In the genomic region with DNA sequence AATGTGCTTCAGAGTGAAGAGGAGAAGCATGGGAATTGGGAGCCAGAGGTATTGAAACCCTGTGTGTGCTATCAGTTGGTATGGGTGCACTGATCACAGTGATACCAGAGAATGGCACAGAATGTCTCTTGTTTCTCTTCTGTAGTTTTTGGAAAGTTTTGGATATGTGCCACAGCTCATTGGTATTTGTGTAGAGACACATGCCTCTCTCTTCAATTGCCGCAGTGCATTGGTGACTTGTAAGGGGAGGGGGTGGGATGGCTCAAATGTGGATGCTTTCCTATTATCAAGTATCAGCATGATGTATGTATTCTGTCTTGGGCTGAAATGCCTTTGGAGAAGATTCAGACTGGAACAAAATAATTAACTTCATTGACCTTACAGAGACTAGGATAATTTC, we compare ENCODE assay signal across 32 cellular contexts.
"Had no signal": no experiment of that assay in that cellular context is flagged by ENCODE, and none has a peak within 500 bp of the region (broad histone marks: within the 10 kb centered on the region; RNA-seq: fewer than 3 reads in every experiment).

No MANE protein-coding gene starts in this region.

- H3K9me3 ChIP-seq: ascending aorta had no signal

- H3K27ac ChIP-seq: ascending aorta, cardiac muscle cell, VCaP had no signal

- H3K27me3 ChIP-seq: ascending aorta, cardiac muscle cell had no signal

- H3K27me3 Mint-ChIP-seq: activated B cell treated with CpG ODN at 0.5 μM for 24 hours; activated naive CD8-positive, alpha-beta T cell; brain had no signal

- H3K36me3 ChIP-seq: ascending aorta, cardiac muscle cell had no signal

- H3K27ac Mint-ChIP-seq: activated B cell treated with CpG ODN at 0.5 μM for 24 hours; activated CD4-positive, alpha-beta memory T cell treated with anti-CD3 and anti-CD28 coated beads for 36 hours; activated CD4-positive, alpha-beta T cell treated with anti-CD3 and anti-CD28 coated beads, Interleukin-2, amount 10 ng/mL, durations not matched to agents 24 days and 14 days; activated CD8-positive, alpha-beta T cell treated with anti-CD3 and anti-CD28 coated beads for 36 hours; activated naive CD4-positive, alpha-beta T cell treated with anti-CD3 and anti-CD28 coated beads, Interleukin-2, amount 10 ng/mL, durations not matched to agents 7 days and 5 days; activated naive CD4-positive, alpha-beta T cell treated with anti-CD3 and anti-CD28 coated beads, Interleukin-2, amount 50 U/mL, for 24 hours; activated naive CD8-positive, alpha-beta T cell; activated naive CD8-positive, alpha-beta T cell treated with anti-CD3 and anti-CD28 coated beads, Interleukin-2, amount 10 ng/mL, durations not matched to agents 7 days and 5 days; activated naive CD8-positive, alpha-beta T cell treated with anti-CD3 and anti-CD28 coated beads, Interleukin-2, amount 50 U/mL, for 24 hours; activated T-cell treated with anti-CD3 and anti-CD28 coated beads, Interleukin-2, amount 50 U/mL, for 24 hours; activated T-helper 2 cell treated with anti-CD3 and anti-CD28 coated beads, Interferon-gamma antibody, Interleukin-2, Interleukin-4, amounts not matched to agents 10 μg/mL and 5 μg/mL and 100 μg/mL, durations not matched to agents 14 hours and 24 hours and 36 hours; brain; T-helper 2 cell treated with Interferon-gamma antibody and Interleukin-4, amounts not matched to agents 5 μg/mL and 100 μg/mL, for 36 hours had no signal

- H3K4me1 Mint-ChIP-seq: activated B cell treated with CpG ODN at 0.5 μM for 24 hours; activated CD4-positive, alpha-beta T cell treated with anti-CD3 and anti-CD28 coated beads, Interleukin-2, amount 10 ng/mL, durations not matched to agents 24 days and 14 days; activated naive CD4-positive, alpha-beta T cell treated with anti-CD3 and anti-CD28 coated beads, Interleukin-2, amount 10 ng/mL, durations not matched to agents 7 days and 5 days; activated naive CD4-positive, alpha-beta T cell treated with anti-CD3 and anti-CD28 coated beads, Interleukin-2, amount 50 U/mL, for 24 hours; activated naive CD8-positive, alpha-beta T cell treated with anti-CD3 and anti-CD28 coated beads, Interleukin-2, amount 10 ng/mL, durations not matched to agents 7 days and 5 days; activated naive CD8-positive, alpha-beta T cell treated with anti-CD3 and anti-CD28 coated beads, Interleukin-2, amount 50 U/mL, for 24 hours; brain; central memory CD8-positive, alpha-beta T cell had no signal

- H3K4me3 Mint-ChIP-seq: activated B cell treated with CpG ODN at 0.5 μM for 24 hours; activated CD4-positive, alpha-beta memory T cell treated with anti-CD3 and anti-CD28 coated beads for 36 hours; activated CD4-positive, alpha-beta T cell treated with anti-CD3 and anti-CD28 coated beads, Interleukin-2, amount 10 ng/mL, durations not matched to agents 24 days and 14 days; activated CD8-positive, alpha-beta T cell treated with anti-CD3 and anti-CD28 coated beads for 36 hours; activated naive CD4-positive, alpha-beta T cell treated with anti-CD3 and anti-CD28 coated beads, Interleukin-2, amount 10 ng/mL, durations not matched to agents 7 days and 5 days; activated naive CD4-positive, alpha-beta T cell treated with anti-CD3 and anti-CD28 coated beads, Interleukin-2, amount 50 U/mL, for 24 hours; activated naive CD8-positive, alpha-beta T cell; activated naive CD8-positive, alpha-beta T cell treated with anti-CD3 and anti-CD28 coated beads, Interleukin-2, amount 10 ng/mL, durations not matched to agents 7 days and 5 days; activated naive CD8-positive, alpha-beta T cell treated with anti-CD3 and anti-CD28 coated beads, Interleukin-2, amount 50 U/mL, for 24 hours; activated T-cell treated with anti-CD3 and anti-CD28 coated beads, Interleukin-2, amount 50 U/mL, for 24 hours; brain; central memory CD8-positive, alpha-beta T cell; T-helper 2 cell treated with Interferon-gamma antibody and Interleukin-4, amounts not matched to agents 5 μg/mL and 100 μg/mL, for 36 hours had no signal

- H3K9me3 Mint-ChIP-seq: activated B cell treated with CpG ODN at 0.5 μM for 24 hours; activated CD4-positive, alpha-beta memory T cell treated with anti-CD3 and anti-CD28 coated beads for 36 hours; activated CD4-positive, alpha-beta T cell treated with anti-CD3 and anti-CD28 coated beads, Interleukin-2, amount 10 ng/mL, durations not matched to agents 24 days and 14 days; activated CD8-positive, alpha-beta T cell treated with anti-CD3 and anti-CD28 coated beads for 36 hours; activated naive CD4-positive, alpha-beta T cell treated with anti-CD3 and anti-CD28 coated beads, Interleukin-2, amount 10 ng/mL, durations not matched to agents 7 days and 5 days; activated naive CD4-positive, alpha-beta T cell treated with anti-CD3 and anti-CD28 coated beads, Interleukin-2, amount 50 U/mL, for 24 hours; activated naive CD8-positive, alpha-beta T cell treated with anti-CD3 and anti-CD28 coated beads, Interleukin-2, amount 10 ng/mL, durations not matched to agents 7 days and 5 days; activated naive CD8-positive, alpha-beta T cell treated with anti-CD3 and anti-CD28 coated beads, Interleukin-2, amount 50 U/mL, for 24 hours; activated T-cell treated with anti-CD3 and anti-CD28 coated beads, Interleukin-2, amount 50 U/mL, for 24 hours; activated T-helper 2 cell treated with anti-CD3 and anti-CD28 coated beads, Interferon-gamma antibody, Interleukin-2, Interleukin-4, amounts not matched to agents 10 μg/mL and 5 μg/mL and 100 μg/mL, durations not matched to agents 14 hours and 24 hours and 36 hours; brain; central memory CD8-positive, alpha-beta T cell; T-helper 2 cell treated with Interferon-gamma antibody and Interleukin-4, amounts not matched to agents 5 μg/mL and 100 μg/mL, for 36 hours had no signal

- DNase-seq: activated B cell treated with CpG ODN at 0.5 μM for 24 hours; activated CD4-positive, alpha-beta memory T cell treated with anti-CD3 and anti-CD28 coated beads for 36 hours; activated CD4-positive, alpha-beta T cell treated with anti-CD3 and anti-CD28 coated beads for 4 hours; activated CD4-positive, alpha-beta T cell treated with anti-CD3 and anti-CD28 coated beads, Interleukin-2, amount 10 ng/mL, durations not matched to agents 24 days and 14 days; activated CD4-positive, alpha-beta T cell treated with anti-CD3 and anti-CD28 coated beads, Interleukin-2, amount 50 U/mL, for 1 hour; activated CD4-positive, alpha-beta T cell treated with anti-CD3 and anti-CD28 coated beads, Interleukin-2, amount 50 U/mL, for 4 hours; activated CD4-positive, CD25-positive, alpha-beta regulatory T cell treated with anti-CD3 and anti-CD28 coated beads, Interleukin-2, amount 50 U/mL, for 72 hours; activated CD8-positive, alpha-beta memory T cell treated with anti-CD3 and anti-CD28 coated beads, Interleukin-2, amount 50 U/mL, for 48 hours; activated CD8-positive, alpha-beta T cell treated with anti-CD3 and anti-CD28 coated beads for 36 hours; activated effector memory CD4-positive, alpha-beta T cell treated with Interleukin-2 at 50 U/mL for 16 hours; activated gamma-delta T cell; activated naive CD4-positive, alpha-beta T cell treated with anti-CD3 and anti-CD28 coated beads, Interleukin-2, amount 10 ng/mL, durations not matched to agents 7 days and 5 days; activated naive CD4-positive, alpha-beta T cell treated with Interleukin-2 at 50 U/mL for 16 hours; activated naive CD8-positive, alpha-beta T cell treated with anti-CD3 and anti-CD28 coated beads, Interleukin-2, amount 10 ng/mL, durations not matched to agents 7 days and 5 days; activated naive CD8-positive, alpha-beta T cell treated with anti-CD3 and anti-CD28 coated beads, Interleukin-2, amount 50 U/mL, for 24 hours; activated T-cell treated with anti-CD3 and anti-CD28 coated beads, Interleukin-2, amount 50 U/mL, for 24 hours; activated T-cell treated with anti-CD3 and anti-CD28 coated beads, Interleukin-2, amount 50 U/mL, for 48 hours; amygdala; anterior cingulate cortex; caudate nucleus; cerebellar nuclear complex; T-helper 2 cell; T-helper 9 cell had no signal

- H3K4me3 ChIP-seq: ascending aorta, cardiac muscle cell had no signal

- H3K36me3 Mint-ChIP-seq: activated CD4-positive, alpha-beta memory T cell treated with anti-CD3 and anti-CD28 coated beads for 36 hours; activated naive CD4-positive, alpha-beta T cell treated with anti-CD3 and anti-CD28 coated beads, Interleukin-2, amount 10 ng/mL, durations not matched to agents 7 days and 5 days; activated naive CD4-positive, alpha-beta T cell treated with anti-CD3 and anti-CD28 coated beads, Interleukin-2, amount 50 U/mL, for 24 hours; activated naive CD8-positive, alpha-beta T cell; activated naive CD8-positive, alpha-beta T cell treated with anti-CD3 and anti-CD28 coated beads, Interleukin-2, amount 10 ng/mL, durations not matched to agents 7 days and 5 days; brain had no signal

- ATAC-seq: activated CD8-positive, alpha-beta T cell treated with anti-CD3 and anti-CD28 coated beads for 36 hours; activated naive CD8-positive, alpha-beta T cell treated with anti-CD3 and anti-CD28 coated beads, Interleukin-2, amount 50 U/mL, for 24 hours had no signal
